Comparison of ENCODE assay signal across 8 cellular contexts in genomic region chr10:13707156-13707881, GRCh38.
DNase-seq lines count a peak whose midpoint lies in the region; ATAC-seq lines count a peak whose summit lies in the region.

No MANE protein-coding gene starts in this region.

- peak; percentile 45 to 66 for ATAC-seq in activated naive CD4-positive, alpha-beta T cell treated with anti-CD3 and anti-CD28 coated beads, Interleukin-2, amount 50 U/mL, for 72 hours
- peak; percentile 87 for ATAC-seq in Right ventricle myocardium inferior

- H3K36me3 Mint-ChIP-seq in T-helper 1 cell treated with Interleukin-12 subunit alpha and Interleukin-12 subunit beta and Interleukin-4 antibody, amounts not matched to agents 30 μg/mL and 1 μg/mL, for 36 hours (ENCODE audit: low read depth), result no peaks in the 10 kb centered on the region
- no peaks in the 10 kb centered on the region for H3K36me3 Mint-ChIP-seq in activated naive CD4-positive, alpha-beta T cell treated with anti-CD3 and anti-CD28 coated beads, Interleukin-2, amount 50 U/mL, for 72 hours

- intact Hi-C loops in Right ventricle myocardium inferior (cut with DNase I), result loop anchor here (1.0 to 5.0 kb wide), 3 partner anchors 23 to 65 kb away; no protein-coding TSS in a partner anchor

- peaks cover 53% of the 10 kb centered on the region for H3K27me3 Mint-ChIP-seq in T-helper 1 cell treated with Interleukin-12 subunit alpha and Interleukin-12 subunit beta and Interleukin-4 antibody, amounts not matched to agents 30 μg/mL and 1 μg/mL, for 36 hours (ENCODE audit: low read depth)

- no peak overlapping the region for H3K27ac Mint-ChIP-seq in T-helper 1 cell treated with Interleukin-12 subunit alpha and Interleukin-12 subunit beta and Interleukin-4 antibody, amounts not matched to agents 30 μg/mL and 1 μg/mL, for 36 hours
- peak overlapping the region; percentile 30 to 50 for H3K27ac Mint-ChIP-seq in activated naive CD4-positive, alpha-beta T cell treated with anti-CD3 and anti-CD28 coated beads, Interleukin-2, amount 50 U/mL, for 72 hours

- peak overlapping the region; percentile 59 for H3K4me3 Mint-ChIP-seq in T-helper 1 cell treated with Interleukin-12 subunit alpha and Interleukin-12 subunit beta and Interleukin-4 antibody, amounts not matched to agents 30 μg/mL and 1 μg/mL, for 36 hours

- peaks cover 11% of the 10 kb centered on the region for H3K4me1 Mint-ChIP-seq in T-helper 1 cell treated with Interleukin-12 subunit alpha and Interleukin-12 subunit beta and Interleukin-4 antibody, amounts not matched to agents 30 μg/mL and 1 μg/mL, for 36 hours (ENCODE audit: low read depth)

- DNase-seq in T-helper 1 cell (no peak), LHCN-M2 (ENCODE audit: low read depth) (peak; percentile 87), Right ventricle myocardium inferior (ENCODE audit: missing footprints) (peak; percentile 88), non-pigmented ciliary epithelial cell (ENCODE audit: low read depth) (peak; percentile 78), NCI-H1105 (lab: John Stamatoyannopoulos, UW) (no peak), NCI-H510A treated with DMSO at 0.1 percent for 48 hours (lab: John Stamatoyannopoulos, UW) (no peak)
- peak in 1 of 2 donors; percentile 22 for DNase-seq in activated naive CD4-positive, alpha-beta T cell treated with anti-CD3 and anti-CD28 coated beads, Interleukin-2, amount 50 U/mL, for 72 hours (ENCODE audit: low spot score in 2 of 2)

- no peaks in the 10 kb centered on the region for H3K9me3 Mint-ChIP-seq in T-helper 1 cell treated with Interleukin-12 subunit alpha and Interleukin-12 subunit beta and Interleukin-4 antibody, amounts not matched to agents 30 μg/mL and 1 μg/mL, for 36 hours
- H3K9me3 Mint-ChIP-seq in activated naive CD4-positive, alpha-beta T cell treated with anti-CD3 and anti-CD28 coated beads, Interleukin-2, amount 50 U/mL, for 72 hours, result no peaks in the 10 kb centered on the region

Comparison
In these comparisons a context has a peak if more than half of its experiments do, and no peak if none do; other contexts are left out.
1. DNase-seq: peak in LHCN-M2 (single experiment), Right ventricle myocardium inferior (single experiment) and non-pigmented ciliary epithelial cell (single experiment); none in T-helper 1 cell (0 of 5), NCI-H1105 (single experiment) and NCI-H510A treated with DMSO at 0.1 percent for 48 hours (single experiment).